ENCODE assay signal across 25 cellular contexts in the genomic region with DNA sequence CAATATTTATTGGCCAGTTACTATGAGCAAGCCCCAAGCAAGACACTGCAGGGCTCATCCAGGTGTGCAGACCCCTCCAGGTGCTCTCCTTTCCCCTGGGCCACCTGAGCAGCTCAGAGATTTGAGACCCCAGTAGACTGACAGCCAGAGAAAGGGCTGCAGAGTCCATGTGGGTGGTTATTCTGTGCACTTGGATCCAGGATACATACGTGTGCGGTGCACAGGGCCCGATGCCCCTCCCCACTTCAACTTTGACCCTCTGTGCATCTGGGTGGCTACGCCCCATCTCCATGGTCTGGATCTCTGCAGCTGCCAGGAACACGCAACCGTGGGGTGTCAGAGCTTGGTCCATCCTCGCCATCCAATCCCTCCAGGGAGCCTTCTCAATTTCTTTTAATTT.
"Had no signal": no experiment of that assay in that cellular context is flagged by ENCODE, and none has a peak within 500 bp of the region (broad histone marks: within the 10 kb centered on the region; RNA-seq: fewer than 3 reads in every experiment).

No MANE protein-coding gene starts in this region.

- H3K27ac ChIP-seq: parathyroid adenoma, psoas muscle, suprapubic skin, tibial artery, VCaP had no signal

- H3K27ac Mint-ChIP-seq: activated naive CD4-positive, alpha-beta T cell treated with anti-CD3 and anti-CD28 coated beads, Interleukin-2, amount 50 U/mL, for 24 hours; activated T-helper 1 cell treated with anti-CD3 and anti-CD28 coated beads, Interleukin-12 subunit alpha, Interleukin-12 subunit beta, Interleukin-2, Interleukin-4 antibody, amounts not matched to agents 30 ng/mL and 10 ng/mL and 1 ng/mL, durations not matched to agents 14 hours and 24 hours and 36 hours; T-helper 1 cell treated with Interleukin-12 subunit alpha and Interleukin-12 subunit beta and Interleukin-4 antibody, amounts not matched to agents 30 μg/mL and 1 μg/mL, for 36 hours had no signal

- H3K4me1 ChIP-seq: psoas muscle had no signal

- H3K9me3 ChIP-seq: heart left ventricle, psoas muscle, suprapubic skin, tibial artery had no signal

- ATAC-seq: effector memory CD8-positive, alpha-beta T cell; left ventricle myocardium superior had no signal

- H3K9me3 Mint-ChIP-seq: activated naive CD4-positive, alpha-beta T cell treated with anti-CD3 and anti-CD28 coated beads, Interleukin-2, amount 50 U/mL, for 24 hours; activated T-helper 1 cell treated with anti-CD3 and anti-CD28 coated beads, Interleukin-12 subunit alpha, Interleukin-12 subunit beta, Interleukin-2, Interleukin-4 antibody, amounts not matched to agents 30 ng/mL and 10 ng/mL and 1 ng/mL, durations not matched to agents 14 hours and 24 hours and 36 hours; effector memory CD8-positive, alpha-beta T cell; T-helper 1 cell treated with Interleukin-12 subunit alpha and Interleukin-12 subunit beta and Interleukin-4 antibody, amounts not matched to agents 30 μg/mL and 1 μg/mL, for 36 hours had no signal

- H3K27me3 Mint-ChIP-seq: activated naive CD4-positive, alpha-beta T cell treated with anti-CD3 and anti-CD28 coated beads, Interleukin-2, amount 50 U/mL, for 24 hours; effector memory CD8-positive, alpha-beta T cell had no signal

- H3K4me3 ChIP-seq: coronary artery, heart left ventricle, psoas muscle, smooth muscle cell, suprapubic skin, tibial artery had no signal

- H3K27me3 ChIP-seq: heart left ventricle, suprapubic skin, tibial artery had no signal

- DNase-seq: activated CD4-positive, alpha-beta T cell treated with anti-CD3 and anti-CD28 coated beads for 4 hours; activated CD4-positive, alpha-beta T cell treated with anti-CD3 and anti-CD28 coated beads, Interleukin-2, amount 50 U/mL, for 48 hours; activated CD8-positive, alpha-beta memory T cell treated with anti-CD3 and anti-CD28 coated beads, Interleukin-2, amount 50 U/mL, for 4 hours; activated gamma-delta T cell treated with Interleukin-2 at 50 U/mL for 16 hours; activated T-cell treated with anti-CD3 and anti-CD28 coated beads, Interleukin-2, amount 50 U/mL, for 1 hour; cerebellar nuclear complex; effector memory CD8-positive, alpha-beta T cell; left ventricle myocardium superior; nucleus accumbens; psoas muscle; stimulated activated CD4-positive, alpha-beta T cell treated with anti-CD3 and anti-CD28 coated beads, Interleukin-15, amount 100 ng/mL, for 24 hours; stimulated activated CD4-positive, alpha-beta T cell treated with anti-CD3 and anti-CD28 coated beads, Interleukin-2, amount 100 ng/mL, for 24 hours; stimulated activated naive CD4-positive, alpha-beta T cell; SW 1271; T-helper 9 cell had no signal

- H3K4me3 Mint-ChIP-seq: activated naive CD4-positive, alpha-beta T cell treated with anti-CD3 and anti-CD28 coated beads, Interleukin-2, amount 50 U/mL, for 24 hours; activated T-helper 1 cell treated with anti-CD3 and anti-CD28 coated beads, Interleukin-12 subunit alpha, Interleukin-12 subunit beta, Interleukin-2, Interleukin-4 antibody, amounts not matched to agents 30 ng/mL and 10 ng/mL and 1 ng/mL, durations not matched to agents 14 hours and 24 hours and 36 hours; T-helper 1 cell treated with Interleukin-12 subunit alpha and Interleukin-12 subunit beta and Interleukin-4 antibody, amounts not matched to agents 30 μg/mL and 1 μg/mL, for 36 hours had no signal
